In the genomic region with DNA sequence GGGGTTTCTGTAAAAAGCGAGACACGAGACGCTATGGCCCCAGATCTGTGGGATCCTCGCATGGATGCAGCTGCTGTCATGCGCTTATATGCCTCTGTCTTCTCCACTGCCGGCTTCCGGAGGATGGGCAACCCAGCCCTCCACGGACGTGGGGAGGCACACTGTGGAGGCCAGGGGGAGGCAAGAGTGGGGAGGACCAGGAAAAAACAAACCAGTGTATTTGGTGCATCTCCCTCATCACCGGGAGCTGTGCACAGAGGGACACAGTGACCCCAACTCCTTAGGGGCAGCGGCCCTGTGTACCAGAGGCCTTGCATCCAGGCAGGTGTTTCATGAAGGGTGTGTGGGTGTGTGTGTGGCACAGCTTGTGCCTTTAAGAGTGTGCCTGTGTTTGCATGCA, we compare ENCODE assay signal across 7 cellular contexts.
"Had no signal": no experiment of that assay in that cellular context is flagged by ENCODE, and none has a peak within 500 bp of the region (broad histone marks: within the 10 kb centered on the region; RNA-seq: fewer than 3 reads in every experiment).

No MANE protein-coding gene starts in this region.

- H3K4me3 ChIP-seq: GM23248 had no signal

- DNase-seq: GM23248, GOT3, H9, HCEC 1CT, KBM-7 had no signal

- H3K27ac ChIP-seq: GM23248, HL-60 had no signal

- H2AFZ ChIP-seq: GM23248 had no signal

- H3K27ac Mint-ChIP-seq: H9 had no signal

- H3K4me3 Mint-ChIP-seq: H9, IgD-negative memory B cell had no signal

- H3K9ac ChIP-seq: GM23248 had no signal
